ENCODE assay signal across 16 cellular contexts in the genomic region with DNA sequence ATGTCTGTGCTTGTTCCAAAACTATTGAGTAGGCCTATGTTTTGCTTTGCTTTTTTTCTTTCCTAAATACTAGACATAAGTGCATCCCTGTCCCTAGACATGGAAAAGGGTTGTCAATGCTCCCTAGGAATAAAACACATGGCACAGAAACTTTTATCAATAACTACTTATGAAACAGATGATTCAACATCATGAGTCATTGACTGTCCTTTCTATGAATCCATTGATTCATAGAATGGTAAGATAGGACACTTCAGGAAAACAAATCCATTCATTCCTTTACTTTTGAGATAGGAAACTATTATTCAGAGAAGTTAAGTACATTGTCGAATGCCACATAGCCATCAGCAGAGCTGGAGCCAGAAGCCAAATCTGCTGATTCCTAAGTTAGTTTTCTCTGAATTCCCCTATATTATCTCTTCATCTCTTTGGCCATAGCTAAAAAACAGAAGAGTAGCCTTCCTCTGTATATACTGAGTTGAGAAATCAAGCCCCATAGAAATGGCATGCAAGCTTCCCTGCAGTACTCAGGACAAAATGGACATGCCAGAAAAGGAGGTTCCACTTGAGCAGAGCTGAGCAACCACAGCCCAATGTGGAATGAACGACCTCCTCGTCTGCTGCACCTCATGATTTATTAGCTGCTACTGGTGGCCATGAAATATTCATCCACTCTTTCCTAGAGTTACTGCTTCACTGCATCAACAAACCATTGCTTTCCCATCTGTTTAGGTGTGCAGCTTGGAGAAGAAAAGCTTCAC.
A peak's percentile ranks its signal among the peaks of the same experiment; 100 is the strongest.
DNase-seq lines count a peak whose midpoint lies in the region; ATAC-seq and TF ChIP-seq lines count a peak whose summit lies in the region.
"Had no signal": no experiment of that assay in that cellular context is flagged by ENCODE, and none has a peak within 500 bp of the region (broad histone marks: within the 10 kb centered on the region; RNA-seq: fewer than 3 reads in every experiment).

No MANE protein-coding gene starts in this region.

- no peak for ATAC-seq in GM21825 (IDR thresholded peaks at IDR 0.05; ENCODE audit: unreplicated experiment)
- ATAC-seq: naive thymus-derived CD8-positive, alpha-beta T cell; Panc1 had no signal

- no peaks in the 10 kb centered on the region for H3K79me2 ChIP-seq in neural cell (replicated peaks; ENCODE audit: insufficient read depth, low read length)

- H3K9ac ChIP-seq in neural cell (ENCODE audit: low read length), result no peak overlapping the region

- no peak for TF ChIP-seq RAD21 in neural cell (conservative IDR thresholded peaks at IDR 0.05)

- TF ChIP-seq EP300 in neural cell (conservative IDR thresholded peaks at IDR 0.05; ENCODE audit: poor library complexity, severe bottlenecking), result no peak

- H3K27me3 ChIP-seq in neural cell (ENCODE audit: insufficient read depth, low read depth, low read length), result no peaks in the 10 kb centered on the region

- H2AFZ ChIP-seq in neural cell (ENCODE audit: low read depth, low read length), result no peak overlapping the region

- peak; percentile 75 for DNase-seq in ELR (ENCODE audit: low read depth)
- DNase-seq in RPMI7951 (ENCODE audit: low read depth), result peak; percentile 43
- peak; percentile 53 for DNase-seq in fibroblast of mammary gland (ENCODE audit: low read depth)
- DNase-seq in NCI-H146 treated with DMSO at 0.1 percent for 48 hours (lab: John Stamatoyannopoulos, UW; ENCODE audit: unreplicated experiment), result no peak
- no peak for DNase-seq in NCI-H1436 (lab: John Stamatoyannopoulos, UW)
- DNase-seq in SKM-1 treated with dmso at 0.1 percent for 144 hours (lab: John Stamatoyannopoulos, UW; ENCODE audit: unreplicated experiment), result no peak
- DNase-seq: activated CD4-positive, alpha-beta T cell treated with anti-CD3 and anti-CD28 coated beads for 48 hours; activated naive CD4-positive, alpha-beta T cell treated with Interleukin-2 at 50 U/mL for 16 hours; aorta; GF-D8; naive thymus-derived CD8-positive, alpha-beta T cell; NCI-H1417 had no signal

- no peak overlapping the region for H3K4me2 ChIP-seq in neural cell (ENCODE audit: low read length)

- no peaks in the 10 kb centered on the region for H3K9me3 ChIP-seq in neural cell (ENCODE audit: low read length)
- H3K9me3 ChIP-seq: prostate gland had no signal

- H3K4me3 ChIP-seq in fibroblast of mammary gland (ENCODE audit: control insufficient read depth, low read depth, low read length), result no peak overlapping the region
- peak overlapping the region; percentile 15 for H3K4me3 ChIP-seq in neural cell (ENCODE audit: low read length)
- H3K4me3 ChIP-seq: prostate gland had no signal

- no peak for TF ChIP-seq CTCF in fibroblast of mammary gland (conservative IDR thresholded peaks at IDR 0.05; ENCODE audit: control insufficient read depth, insufficient read depth, low read depth, low read length)
- TF ChIP-seq CTCF in neural cell (IDR thresholded peaks at IDR 0.05; ENCODE audit: poor library complexity, severe bottlenecking), result no peak

- H3K27ac ChIP-seq in neural cell (ENCODE audit: low read length), result peak overlapping the region; percentile 36
- H3K27ac ChIP-seq: prostate gland had no signal

- H3K36me3 ChIP-seq in neural cell (ENCODE audit: insufficient read depth, low read length), result no peaks in the 10 kb centered on the region
- H3K36me3 ChIP-seq: prostate gland had no signal

- no peaks in the 10 kb centered on the region for H3F3A ChIP-seq in neural cell (ENCODE audit: insufficient read depth, low read length, poor library complexity, severe bottlenecking)

- no peaks in the 10 kb centered on the region for H4K20me1 ChIP-seq in neural cell (ENCODE audit: insufficient read depth)

- H3K9me2 ChIP-seq in neural cell (ENCODE audit: insufficient read depth, low read length), result no peaks in the 10 kb centered on the region

TF ChIP-seq in neural cell, 6 proteins besides CTCF, POLR2A, EP300 and RAD21:
- no peak for TF ChIP-seq SMC3 (conservative IDR thresholded peaks at IDR 0.05; ENCODE audit: poor library complexity)
- TF ChIP-seq TAF1 (IDR thresholded peaks at IDR 0.05; ENCODE audit: low read depth), result no peak
- TF ChIP-seq, protein P1, sequence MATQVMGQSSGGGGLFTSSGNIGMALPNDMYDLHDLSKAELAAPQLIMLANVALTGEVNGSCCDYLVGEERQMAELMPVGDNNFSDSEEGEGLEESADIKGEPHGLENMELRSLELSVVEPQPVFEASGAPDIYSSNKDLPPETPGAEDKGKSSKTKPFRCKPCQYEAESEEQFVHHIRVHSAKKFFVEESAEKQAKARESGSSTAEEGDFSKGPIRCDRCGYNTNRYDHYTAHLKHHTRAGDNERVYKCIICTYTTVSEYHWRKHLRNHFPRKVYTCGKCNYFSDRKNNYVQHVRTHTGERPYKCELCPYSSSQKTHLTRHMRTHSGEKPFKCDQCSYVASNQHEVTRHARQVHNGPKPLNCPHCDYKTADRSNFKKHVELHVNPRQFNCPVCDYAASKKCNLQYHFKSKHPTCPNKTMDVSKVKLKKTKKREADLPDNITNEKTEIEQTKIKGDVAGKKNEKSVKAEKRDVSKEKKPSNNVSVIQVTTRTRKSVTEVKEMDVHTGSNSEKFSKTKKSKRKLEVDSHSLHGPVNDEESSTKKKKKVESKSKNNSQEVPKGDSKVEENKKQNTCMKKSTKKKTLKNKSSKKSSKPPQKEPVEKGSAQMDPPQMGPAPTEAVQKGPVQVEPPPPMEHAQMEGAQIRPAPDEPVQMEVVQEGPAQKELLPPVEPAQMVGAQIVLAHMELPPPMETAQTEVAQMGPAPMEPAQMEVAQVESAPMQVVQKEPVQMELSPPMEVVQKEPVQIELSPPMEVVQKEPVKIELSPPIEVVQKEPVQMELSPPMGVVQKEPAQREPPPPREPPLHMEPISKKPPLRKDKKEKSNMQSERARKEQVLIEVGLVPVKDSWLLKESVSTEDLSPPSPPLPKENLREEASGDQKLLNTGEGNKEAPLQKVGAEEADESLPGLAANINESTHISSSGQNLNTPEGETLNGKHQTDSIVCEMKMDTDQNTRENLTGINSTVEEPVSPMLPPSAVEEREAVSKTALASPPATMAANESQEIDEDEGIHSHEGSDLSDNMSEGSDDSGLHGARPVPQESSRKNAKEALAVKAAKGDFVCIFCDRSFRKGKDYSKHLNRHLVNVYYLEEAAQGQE (IDR thresholded peaks at IDR 0.05; ENCODE audit: borderline replicate concordance), result no peak
- no peak for TF ChIP-seq EZH2 (IDR thresholded peaks at IDR 0.05; ENCODE audit: borderline replicate concordance, insufficient read depth, low read length, poor library complexity, severe bottlenecking)
- no peak for TF ChIP-seq MXI1 (conservative IDR thresholded peaks at IDR 0.05; ENCODE audit: poor library complexity, severe bottlenecking)
- no peak for TF ChIP-seq POLR2AphosphoS5 (IDR thresholded peaks at IDR 0.05)

Comparison
In these comparisons a context has a peak if more than half of its experiments do, and no peak if none do; other contexts are left out.
1. DNase-seq: peak in ELR (single experiment), RPMI7951 (single experiment) and fibroblast of mammary gland (single experiment); none in NCI-H146 treated with DMSO at 0.1 percent for 48 hours (single experiment), NCI-H1436 (single experiment) and SKM-1 treated with dmso at 0.1 percent for 144 hours (single experiment).